ENCODE assay signal across 8 cellular contexts in the genomic region with DNA sequence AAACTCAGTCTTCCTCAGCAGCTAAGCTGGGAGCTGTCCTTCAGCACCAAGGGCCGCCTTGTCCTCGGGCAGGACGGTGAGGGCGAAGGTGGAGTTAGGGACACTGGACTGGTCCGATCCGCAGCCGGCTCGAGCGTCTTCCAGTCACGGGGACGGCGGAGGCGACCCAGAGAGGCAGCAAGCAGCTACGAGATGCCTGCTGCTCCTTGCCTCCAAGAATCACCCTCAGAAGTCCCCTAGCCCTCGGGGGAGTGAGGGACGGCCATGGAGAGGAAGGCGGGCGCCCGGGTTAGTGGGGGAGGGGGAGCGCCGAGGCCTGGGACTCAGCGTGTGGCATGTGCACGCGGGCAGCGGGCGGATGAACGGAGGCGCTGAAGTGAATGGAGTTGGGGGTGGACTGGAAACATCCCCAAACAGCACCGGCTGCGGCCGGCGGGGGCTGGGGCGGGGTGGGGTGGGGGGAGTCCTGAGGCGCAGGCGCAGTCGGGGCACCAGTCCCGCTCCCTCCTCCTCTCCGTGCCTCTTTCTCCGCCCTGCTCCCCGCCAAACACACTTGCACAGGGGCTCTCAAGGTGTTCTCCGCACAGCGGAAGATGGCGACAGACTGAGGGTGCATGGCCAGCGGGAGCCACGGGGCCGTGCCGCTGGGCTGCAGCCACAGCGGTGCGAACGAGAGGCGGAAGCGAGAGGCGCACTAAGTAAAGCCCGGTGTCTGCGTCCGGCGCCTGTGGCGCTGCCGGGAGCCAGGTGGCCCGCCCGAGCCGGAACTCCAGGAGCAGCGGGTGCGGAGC. TPM values are rescaled to one million over a fixed set of nuclear protein-coding genes. Genes with fewer than 3 reads are reported as not detected.
DNase-seq lines count a peak whose midpoint lies in the region; TF ChIP-seq lines count a peak whose summit lies in the region.

A gene (plus strand): TSS at position 492 of the 791 bp plus-strand sequence. CDS start 957 bp downstream, outside the sequence.

- H3K36me3 Mint-ChIP-seq in CD4-positive, alpha-beta memory T cell: no peaks in the 10 kb centered on the region

- CTCF ChIA-PET in CD4-positive, alpha-beta memory T cell (lab: Charles Lee; ENCODE audit: partially characterized antibody): no interaction called here
- CTCF ChIA-PET in mammary epithelial cell (lab: Charles Lee; ENCODE audit: low non-redundant PET): no interaction called here

- H3K9me3 ChIP-seq in CD4-positive, alpha-beta memory T cell (ENCODE audit: control insufficient read depth in 1 of 2, low read length in 2 of 2): no peaks in the 10 kb centered on the region
- H3K9me3 ChIP-seq in mammary epithelial cell (replicated peaks; ENCODE audit: insufficient read depth, low read length): peaks cover 14% of the 10 kb centered on the region

- H3K9me3 Mint-ChIP-seq in CD4-positive, alpha-beta memory T cell: no peaks in the 10 kb centered on the region

- 83% methylated on average over 15 of the region's 64 CpGs for WGBS in mammary epithelial cell (ENCODE audit: low coverage, missing lambda C conversion rate)

- no peaks in the 10 kb centered on the region for H3K79me2 ChIP-seq in mammary epithelial cell (ENCODE audit: insufficient read depth, low read length)

- H4K20me1 ChIP-seq in mammary epithelial cell (ENCODE audit: insufficient read depth, low read length): no peaks in the 10 kb centered on the region

- peaks cover 0 to 9% (median 1%) of the 10 kb centered on the region in 4 donors for H3K4me1 Mint-ChIP-seq in CD4-positive, alpha-beta memory T cell

- peak in 4 of 5 donors; percentile 14 to 31 (median 26) for DNase-seq in CD4-positive, alpha-beta memory T cell
- DNase-seq in HK-2 (ENCODE audit: unreplicated experiment) (peak; percentile 75), mammary epithelial cell (peak; percentile 45), iPS-NIHi7 (ENCODE audit: extremely low spot score) (peak; percentile 65), GDM1 (lab: John Stamatoyannopoulos, UW) (no peak)
- DNase-seq in effector CD8-positive, alpha-beta T cell (lab: John Stamatoyannopoulos, UW): no peak

- in situ Hi-C loops in mammary epithelial cell (cut with MboI; ENCODE audit: low sequenced_read_pairs in 2 of 2): no loop called here

- H3K4me1 ChIP-seq in CD4-positive, alpha-beta memory T cell (ENCODE audit: insufficient read depth, low read length): no peaks in the 10 kb centered on the region
- H3K4me1 ChIP-seq in mammary epithelial cell (ENCODE audit: insufficient read depth, low read length): no peaks in the 10 kb centered on the region

- H3K27me3 Mint-ChIP-seq in CD4-positive, alpha-beta memory T cell: peaks cover 5 to 6% of the 10 kb centered on the region in 2 donors

- no peak within 1 kb of the TSS for H3K4me3 ChIP-seq in CD4-positive, alpha-beta memory T cell (ENCODE audit: low read length in 2 of 2)
- H3K4me3 ChIP-seq in mammary epithelial cell (replicated peaks in 1 of 3; ENCODE audit: insufficient read depth in 1 of 3, low read depth in 2 of 3, low read length in 3 of 3): peak within 1 kb of the TSS in 2 of 3 experiments; percentile 34 to 35
- peak within 1 kb of the TSS in 6 of 7 experiments; percentile 8 to 35 (median 27) for H3K4me3 ChIP-seq in skin epidermis

- POLR2A ChIA-PET in CD4-positive, alpha-beta memory T cell (lab: Charles Lee; ENCODE audit: partially characterized antibody): no interaction called here

- TF ChIP-seq CTCF in mammary epithelial cell (conservative IDR thresholded peaks at IDR 0.05 in 1 of 2, IDR thresholded peaks at IDR 0.05 in 1 of 2; ENCODE audit: extremely low read depth in 1 of 2, insufficient read depth in 1 of 2, low read depth in 1 of 2, low read length in 2 of 2): no peak

- H3K9ac ChIP-seq in mammary epithelial cell (ENCODE audit: insufficient read depth, low read length): no peak within 1 kb of the TSS

- intact Hi-C loops in CD4-positive, alpha-beta memory T cell (cut with micrococcal nuclease): no loop called here
- intact Hi-C loops in mammary epithelial cell (cut with micrococcal nuclease): no loop called here

- H3K4me2 ChIP-seq in mammary epithelial cell (ENCODE audit: insufficient read depth, low read depth, low read length): peak within 1 kb of the TSS; percentile 67

- dilution Hi-C loops in mammary epithelial cell (cut with HindIII; ENCODE audit: low sequenced_read_pairs): no loop called here

- no peak within 1 kb of the TSS for H3K27ac Mint-ChIP-seq in CD4-positive, alpha-beta memory T cell

- no peaks in the 10 kb centered on the region for H3K36me3 ChIP-seq in CD4-positive, alpha-beta memory T cell (ENCODE audit: insufficient read depth, low read length)
- H3K36me3 ChIP-seq in mammary epithelial cell (ENCODE audit: insufficient read depth, low read length): no peaks in the 10 kb centered on the region

- BruUV-seq in mammary epithelial cell (replicated peaks; lab: Mats Ljungman, UMichigan): no TSS peak

- peak within 1 kb of the TSS; percentile 7 for H2AFZ ChIP-seq in mammary epithelial cell (ENCODE audit: low read depth, low read length)

- H3K4me3 Mint-ChIP-seq in CD4-positive, alpha-beta memory T cell: peak within 1 kb of the TSS; percentile 54 to 71 (median 64)

- H3K27ac ChIP-seq in CD4-positive, alpha-beta memory T cell (ENCODE audit: low read depth, low read length): no peak within 1 kb of the TSS
- no peak within 1 kb of the TSS for H3K27ac ChIP-seq in mammary epithelial cell (ENCODE audit: insufficient read depth, low read depth, low read length)
- H3K27ac ChIP-seq in skin epidermis: no peak within 1 kb of the TSS

- no peaks in the 10 kb centered on the region for H3K27me3 ChIP-seq in CD4-positive, alpha-beta memory T cell (ENCODE audit: insufficient read depth, low read length)
- H3K27me3 ChIP-seq in mammary epithelial cell (ENCODE audit: insufficient read depth, low read length): peaks cover 10% of the 10 kb centered on the region

TF ChIP-seq in PFSK-1, 5 proteins besides CTCF, POLR2A, EP300 and RAD21:
- TF ChIP-seq FOXP2 (optimal IDR thresholded peaks at IDR 0.05; ENCODE audit: borderline replicate concordance, extremely low read depth, extremely low read length, insufficient read depth): no peak
- TF ChIP-seq, protein P1, sequence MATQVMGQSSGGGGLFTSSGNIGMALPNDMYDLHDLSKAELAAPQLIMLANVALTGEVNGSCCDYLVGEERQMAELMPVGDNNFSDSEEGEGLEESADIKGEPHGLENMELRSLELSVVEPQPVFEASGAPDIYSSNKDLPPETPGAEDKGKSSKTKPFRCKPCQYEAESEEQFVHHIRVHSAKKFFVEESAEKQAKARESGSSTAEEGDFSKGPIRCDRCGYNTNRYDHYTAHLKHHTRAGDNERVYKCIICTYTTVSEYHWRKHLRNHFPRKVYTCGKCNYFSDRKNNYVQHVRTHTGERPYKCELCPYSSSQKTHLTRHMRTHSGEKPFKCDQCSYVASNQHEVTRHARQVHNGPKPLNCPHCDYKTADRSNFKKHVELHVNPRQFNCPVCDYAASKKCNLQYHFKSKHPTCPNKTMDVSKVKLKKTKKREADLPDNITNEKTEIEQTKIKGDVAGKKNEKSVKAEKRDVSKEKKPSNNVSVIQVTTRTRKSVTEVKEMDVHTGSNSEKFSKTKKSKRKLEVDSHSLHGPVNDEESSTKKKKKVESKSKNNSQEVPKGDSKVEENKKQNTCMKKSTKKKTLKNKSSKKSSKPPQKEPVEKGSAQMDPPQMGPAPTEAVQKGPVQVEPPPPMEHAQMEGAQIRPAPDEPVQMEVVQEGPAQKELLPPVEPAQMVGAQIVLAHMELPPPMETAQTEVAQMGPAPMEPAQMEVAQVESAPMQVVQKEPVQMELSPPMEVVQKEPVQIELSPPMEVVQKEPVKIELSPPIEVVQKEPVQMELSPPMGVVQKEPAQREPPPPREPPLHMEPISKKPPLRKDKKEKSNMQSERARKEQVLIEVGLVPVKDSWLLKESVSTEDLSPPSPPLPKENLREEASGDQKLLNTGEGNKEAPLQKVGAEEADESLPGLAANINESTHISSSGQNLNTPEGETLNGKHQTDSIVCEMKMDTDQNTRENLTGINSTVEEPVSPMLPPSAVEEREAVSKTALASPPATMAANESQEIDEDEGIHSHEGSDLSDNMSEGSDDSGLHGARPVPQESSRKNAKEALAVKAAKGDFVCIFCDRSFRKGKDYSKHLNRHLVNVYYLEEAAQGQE (IDR thresholded peaks at IDR 0.05; ENCODE audit: insufficient read depth in 1 of 2, low read depth in 2 of 2, low read length in 2 of 2): peak; percentile 78 to 91
- TF ChIP-seq POLR2AphosphoS5 (IDR thresholded peaks at IDR 0.05; ENCODE audit: low read depth, low read length): no peak
- TF ChIP-seq TAF1 (IDR thresholded peaks at IDR 0.05; ENCODE audit: borderline replicate concordance, insufficient read depth, low read length): no peak
- no peak for TF ChIP-seq SIN3A (IDR thresholded peaks at IDR 0.05; ENCODE audit: borderline replicate concordance, insufficient read depth, low read length)

RNA-seq across cellular contexts. Expression of the gene that starts here (rescaled TPM):
- total RNA-seq in CD4-positive, alpha-beta memory T cell: not detected
- polyA plus RNA-seq in CD4-positive, alpha-beta memory T cell: under 1 TPM in 1 of 2 donors, not detected in 1; 0.07 TPM
- polyA plus RNA-seq in PFSK-1 (2012; ENCODE audit: insufficient read length, low read depth): not detected
- total RNA-seq in mammary epithelial cell: under 1 TPM; 0.31 to 0.33 TPM
- polyA plus RNA-seq in mammary epithelial cell: 0.05 TPM
- polyA minus RNA-seq in mammary epithelial cell: 0.16 TPM

Comparison
In these comparisons a context has a peak if more than half of its experiments do, and no peak if none do; other contexts are left out.
1. Peak in DNase-seq in CD4-positive, alpha-beta memory T cell; RNA of the gene not detected or under 1 TPM.
2. Peak in DNase-seq, H3K4me3 ChIP-seq and H3K4me2 ChIP-seq in mammary epithelial cell; RNA of the gene not detected or under 1 TPM.
3. DNase-seq: peak in HK-2 (single experiment) and iPS-NIHi7 (single experiment); none in GDM1 (single experiment) and effector CD8-positive, alpha-beta T cell (single experiment).
4. H3K4me3 ChIP-seq: peak in skin epidermis (6 of 7); none in CD4-positive, alpha-beta memory T cell (0 of 2).